Comparison of ENCODE assay signal across 17 cellular contexts in genomic region chr7:44154703-44155102, GRCh38. TPM values are rescaled to one million over a fixed set of nuclear protein-coding genes. Genes with fewer than 3 reads are reported as not detected.
DNase-seq lines count a peak whose midpoint lies in the region; ATAC-seq and TF ChIP-seq lines count a peak whose summit lies in the region.
"Had no signal": no experiment of that assay in that cellular context is flagged by ENCODE, and none has a peak within 500 bp of the region (broad histone marks: within the 10 kb centered on the region; RNA-seq: fewer than 3 reads in every experiment).

No MANE protein-coding gene starts in this region.

- TF ChIP-seq CTCF in coronary artery (IDR thresholded peaks at IDR 0.05) = no peak

- no peaks in the 10 kb centered on the region for H3K27me3 ChIP-seq in right cardiac atrium (ENCODE audit: control insufficient read depth, insufficient read depth)

- H3K4me3 ChIP-seq in coronary artery (no peak overlapping the region), right cardiac atrium (ENCODE audit: low read length) (no peak overlapping the region)
- H3K4me3 ChIP-seq: GM23338 had no signal

- intact Hi-C loops in sciatic nerve (cut with DNase I) = no loop called here
- intact Hi-C loops in right cardiac atrium (cut with DNase I) = no loop called here

- H3K27ac ChIP-seq in coronary artery (no peak overlapping the region), right cardiac atrium (ENCODE audit: low read length) (no peak overlapping the region)

- in situ Hi-C loops in ACHN (cut with HindIII; ENCODE audit: low pct_ligation_motif_present, low pct_unique_long_range_greater_than_20kb, low sequenced_read_pairs) = no loop called here

- ATAC-seq in sciatic nerve (no peak), right cardiac atrium (no peak)
- ATAC-seq: GM23338 had no signal

- no peaks in the 10 kb centered on the region for H3K9me3 ChIP-seq in right cardiac atrium (ENCODE audit: control insufficient read depth, low read length)

- DNase-seq in ELR (ENCODE audit: low read depth) (peak; percentile 56), M059J (ENCODE audit: low read depth) (peak; percentile 67), coronary artery (ENCODE audit: low spot score) (peak; percentile 8), sciatic nerve (ENCODE audit: low spot score) (peak; percentile 10), right cardiac atrium (no peak), NCI-H146 treated with DMSO at 0.1 percent for 48 hours (lab: John Stamatoyannopoulos, UW; ENCODE audit: unreplicated experiment) (no peak), ACHN (no peak)
- DNase-seq: CD4-positive, alpha-beta memory T cell; DMS79 treated with DMSO at 0.1 percent for 48 hours; Kasumi-1; NCI-H1105 treated with DMSO at 0.1 percent for 48 hours; NCI-H187 treated with DMSO at 0.1 percent for 48 hours; NCI-H69; RPMI8226; SIG-M5 had no signal

- 78% methylated on average over 3 of the region's 3 CpGs for WGBS in right cardiac atrium

- no peaks in the 10 kb centered on the region for H3K4me1 ChIP-seq in right cardiac atrium (ENCODE audit: control insufficient read depth, insufficient read depth, low read length)

RNA-seq across cellular contexts. Expression of gene MYL7, which starts 13.6 kb away (rescaled TPM):
- not detected in 2 replicates for total RNA-seq in M059J (2014; rRNA removed; shearing (Covaris generic))
- total RNA-seq in sciatic nerve = not detected
- total RNA-seq in right cardiac atrium = over 10,000 TPM; 13,263 to 15,323 (median 14,734) TPM
- polyA plus RNA-seq in right cardiac atrium = 28,570 TPM
- total RNA-seq: CD4-positive, alpha-beta memory T cell; GM23338 had no signal
- polyA plus RNA-seq: CD4-positive, alpha-beta memory T cell; IgD-negative memory B cell had no signal

RNA-seq across cellular contexts. Expression of gene POLD2, which starts 31.4 kb away (rescaled TPM):
- 85.3 and 127 TPM in 2 replicates for total RNA-seq in M059J (2014; rRNA removed; shearing (Covaris generic))
- 67.0 TPM for total RNA-seq in sciatic nerve
- 100 to 1,000 TPM in 1 of 4 donors, 10 to 100 TPM in 3; 85.8 to 110 (median 99.0) TPM for total RNA-seq in right cardiac atrium
- polyA plus RNA-seq in right cardiac atrium = 86.6 TPM

RNA-seq across cellular contexts. Expression of gene GCK, which starts 34.5 kb away (rescaled TPM):
- not detected in 2 replicates for total RNA-seq in M059J (2014; rRNA removed; shearing (Covaris generic))
- total RNA-seq in sciatic nerve = 1.9 TPM
- total RNA-seq in right cardiac atrium = 10 to 100 TPM in 3 of 4 donors, 1 to 10 TPM in 1; 7.4 to 12.9 (median 11.6) TPM
- polyA plus RNA-seq in right cardiac atrium = 17.4 TPM

RNA-seq across cellular contexts. Expression of gene YKT6, which starts 46.1 kb away (rescaled TPM):
- total RNA-seq in M059J (2014; rRNA removed; shearing (Covaris generic)) = 106 and 128 TPM in 2 replicates
- 51.2 TPM for total RNA-seq in sciatic nerve
- total RNA-seq in right cardiac atrium = 10 to 100 TPM; 48.1 to 63.4 (median 52.2) TPM
- 38.8 TPM for polyA plus RNA-seq in right cardiac atrium

RNA-seq across cellular contexts. Expression of gene AEBP1, which starts 50.6 kb away (rescaled TPM):
- 0.44 TPM in 1 of 2 replicates, not detected in the other for total RNA-seq in M059J (2014; rRNA removed; shearing (Covaris generic))
- total RNA-seq in sciatic nerve (236 TPM), right cardiac atrium (100 to 1,000 TPM in 2 of 4 donors, 10 to 100 TPM in 2; 81.0 to 124 (median 103) TPM)
- polyA plus RNA-seq in right cardiac atrium = 62.8 TPM

Comparison
In these comparisons a context has a peak if more than half of its experiments do, and no peak if none do; other contexts are left out.
1. DNase-seq: peak in ELR (single experiment), M059J (single experiment), coronary artery (single experiment) and sciatic nerve (single experiment); none in right cardiac atrium (0 of 3), NCI-H146 treated with DMSO at 0.1 percent for 48 hours (single experiment) and ACHN (single experiment).
2. RNA of gene MYL7, which starts 13.6 kb away (total RNA-seq): 13,263 to 15,323 TPM in right cardiac atrium; not detected in sciatic nerve (single experiment) and not detected in M059J; every median in the first group is over 1,000 times any median in the second.